In the genomic region with DNA sequence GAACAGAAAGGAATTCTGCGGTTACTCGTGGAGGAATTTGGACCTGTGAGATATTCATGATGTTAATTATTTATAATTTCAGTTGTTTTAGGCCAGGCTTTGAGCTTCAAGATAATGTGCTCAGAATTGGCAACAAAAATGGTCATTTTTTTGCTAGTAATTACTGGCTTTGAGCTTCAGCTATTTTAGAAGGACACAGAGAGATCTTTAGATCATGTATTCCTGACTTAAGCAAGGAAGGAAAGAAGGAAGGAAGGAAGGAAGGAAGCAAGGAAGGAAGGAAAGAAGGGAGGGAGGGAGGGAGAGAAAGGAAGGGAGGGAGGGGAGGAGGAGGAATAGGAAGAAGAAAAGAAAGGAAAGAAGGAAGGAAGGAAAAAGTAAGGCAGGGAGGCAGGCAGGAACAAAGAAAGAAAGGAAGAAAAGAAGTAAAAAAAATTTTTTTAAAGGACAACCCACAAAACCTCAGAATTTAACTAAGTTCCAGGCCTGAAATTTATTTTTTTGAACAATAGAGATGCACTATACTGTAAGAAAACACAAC, we compare ENCODE assay signal across 1 cellular context.
TF ChIP-seq lines count a peak whose summit lies in the region.

No MANE protein-coding gene starts in this region.

TF ChIP-seq in HepG2, 621 proteins besides CTCF, POLR2A, EP300 and RAD21 (continued from another document):
- TF ChIP-seq KDM1A (CRISPR knock-in tag; IDR thresholded peaks at IDR 0.05) (no peak), MLLT10 (CRISPR knock-in tag; IDR thresholded peaks at IDR 0.05) (no peak)
- TF ChIP-seq, protein P1, sequence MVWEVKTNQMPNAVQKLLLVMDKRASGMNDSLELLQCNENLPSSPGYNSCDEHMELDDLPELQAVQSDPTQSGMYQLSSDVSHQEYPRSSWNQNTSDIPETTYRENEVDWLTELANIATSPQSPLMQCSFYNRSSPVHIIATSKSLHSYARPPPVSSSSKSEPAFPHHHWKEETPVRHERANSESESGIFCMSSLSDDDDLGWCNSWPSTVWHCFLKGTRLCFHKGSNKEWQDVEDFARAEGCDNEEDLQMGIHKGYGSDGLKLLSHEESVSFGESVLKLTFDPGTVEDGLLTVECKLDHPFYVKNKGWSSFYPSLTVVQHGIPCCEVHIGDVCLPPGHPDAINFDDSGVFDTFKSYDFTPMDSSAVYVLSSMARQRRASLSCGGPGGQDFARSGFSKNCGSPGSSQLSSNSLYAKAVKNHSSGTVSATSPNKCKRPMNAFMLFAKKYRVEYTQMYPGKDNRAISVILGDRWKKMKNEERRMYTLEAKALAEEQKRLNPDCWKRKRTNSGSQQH (CRISPR knock-in tag; IDR thresholded peaks at IDR 0.05; ENCODE audit: low read depth), result no peak
- TF ChIP-seq, protein P2, sequence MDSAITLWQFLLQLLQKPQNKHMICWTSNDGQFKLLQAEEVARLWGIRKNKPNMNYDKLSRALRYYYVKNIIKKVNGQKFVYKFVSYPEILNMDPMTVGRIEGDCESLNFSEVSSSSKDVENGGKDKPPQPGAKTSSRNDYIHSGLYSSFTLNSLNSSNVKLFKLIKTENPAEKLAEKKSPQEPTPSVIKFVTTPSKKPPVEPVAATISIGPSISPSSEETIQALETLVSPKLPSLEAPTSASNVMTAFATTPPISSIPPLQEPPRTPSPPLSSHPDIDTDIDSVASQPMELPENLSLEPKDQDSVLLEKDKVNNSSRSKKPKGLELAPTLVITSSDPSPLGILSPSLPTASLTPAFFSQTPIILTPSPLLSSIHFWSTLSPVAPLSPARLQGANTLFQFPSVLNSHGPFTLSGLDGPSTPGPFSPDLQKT (CRISPR knock-in tag; IDR thresholded peaks at IDR 0.05; ENCODE audit: borderline replicate concordance), result no peak
- TF ChIP-seq, protein P3, sequence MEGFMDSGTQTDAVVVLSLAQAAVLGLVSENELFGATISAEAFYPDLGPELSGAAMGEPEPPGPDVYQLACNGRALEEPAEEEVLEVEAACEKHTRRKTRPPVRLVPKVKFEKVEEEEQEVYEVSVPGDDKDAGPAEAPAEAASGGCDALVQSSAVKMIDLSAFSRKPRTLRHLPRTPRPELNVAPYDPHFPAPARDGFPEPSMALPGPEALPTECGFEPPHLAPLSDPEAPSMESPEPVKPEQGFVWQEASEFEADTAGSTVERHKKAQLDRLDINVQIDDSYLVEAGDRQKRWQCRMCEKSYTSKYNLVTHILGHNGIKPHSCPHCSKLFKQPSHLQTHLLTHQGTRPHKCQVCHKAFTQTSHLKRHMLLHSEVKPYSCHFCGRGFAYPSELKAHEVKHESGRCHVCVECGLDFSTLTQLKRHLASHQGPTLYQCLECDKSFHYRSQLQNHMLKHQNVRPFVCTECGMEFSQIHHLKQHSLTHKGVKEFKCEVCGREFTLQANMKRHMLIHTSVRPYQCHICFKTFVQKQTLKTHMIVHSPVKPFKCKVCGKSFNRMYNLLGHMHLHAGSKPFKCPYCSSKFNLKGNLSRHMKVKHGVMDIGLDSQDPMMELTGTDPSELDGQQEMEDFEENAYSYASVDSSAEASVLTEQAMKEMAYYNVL (CRISPR knock-in tag; IDR thresholded peaks at IDR 0.05; ENCODE audit: borderline replicate concordance), result peak; percentile 61
